In the genomic region with DNA sequence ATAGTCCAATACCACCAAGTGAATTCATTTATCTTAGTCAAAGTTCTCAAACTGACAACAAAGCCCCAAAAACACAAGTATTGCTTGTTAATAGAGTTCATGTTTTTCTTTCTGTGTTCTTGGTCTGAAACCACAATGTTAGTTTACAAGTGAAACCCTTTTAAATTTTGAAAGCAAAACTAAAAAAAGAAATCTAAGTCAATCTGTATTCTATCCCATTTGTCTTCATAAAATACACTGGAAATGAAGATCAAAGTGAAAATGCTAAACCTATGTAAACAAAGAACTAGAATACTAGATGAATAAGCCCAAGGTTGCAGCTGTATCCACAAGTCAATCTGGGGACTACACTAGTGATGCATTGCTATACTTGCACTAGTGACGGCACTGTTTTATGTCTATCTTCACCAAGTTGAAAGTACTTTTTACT, we compare ENCODE assay signal across 9 cellular contexts. TPM values are rescaled to one million over a fixed set of nuclear protein-coding genes. Genes with fewer than 3 reads are reported as not detected.
DNase-seq lines count a peak whose midpoint lies in the region; ATAC-seq and TF ChIP-seq lines count a peak whose summit lies in the region.
"Had no signal": no experiment of that assay in that cellular context is flagged by ENCODE, and none has a peak within 500 bp of the region (broad histone marks: within the 10 kb centered on the region; RNA-seq: fewer than 3 reads in every experiment).

No MANE protein-coding gene starts in this region.

- H3K27ac ChIP-seq in adrenal gland: peak overlapping the region; percentile 11 to 74 (median 45)
- H3K27ac ChIP-seq in prostate gland: peak overlapping the region; percentile 39 to 50
- H3K27ac ChIP-seq: BLaER1 had no signal

- H3K4me1 Mint-ChIP-seq in activated T-cell treated with anti-CD3 and anti-CD28 coated beads, Interleukin-2, amount 50 U/mL, for 24 hours (ENCODE audit: low read depth): peaks cover 63% of the 10 kb centered on the region

- TF ChIP-seq CTCF in adrenal gland (IDR thresholded peaks at IDR 0.05) (no peak), prostate gland (IDR thresholded peaks at IDR 0.05) (no peak)

- WGBS in adrenal gland, 4 donors: 63 to 89% (median 70%) methylated on average over 1 of the region's 1 CpG
- WGBS in prostate gland: 34% methylated on average over 1 of the region's 1 CpG

- H3K27me3 ChIP-seq in adrenal gland: no peaks in the 10 kb centered on the region
- H3K27me3 ChIP-seq in prostate gland (replicated peaks; ENCODE audit: insufficient read depth): no peaks in the 10 kb centered on the region
- H3K27me3 ChIP-seq: BLaER1 had no signal

- peaks cover 20% of the 10 kb centered on the region for H3K36me3 Mint-ChIP-seq in activated T-cell treated with anti-CD3 and anti-CD28 coated beads, Interleukin-2, amount 50 U/mL, for 24 hours (ENCODE audit: low read depth)

- no peaks in the 10 kb centered on the region for H3K27me3 Mint-ChIP-seq in activated T-cell treated with anti-CD3 and anti-CD28 coated beads, Interleukin-2, amount 50 U/mL, for 24 hours

- H3K36me3 ChIP-seq in adrenal gland (replicated peaks in 1 of 2) (no peaks in the 10 kb centered on the region), prostate gland (no peaks in the 10 kb centered on the region)

- H3K4me3 Mint-ChIP-seq in activated T-cell treated with anti-CD3 and anti-CD28 coated beads, Interleukin-2, amount 50 U/mL, for 24 hours: peak overlapping the region; percentile 62

- H3K4me3 ChIP-seq in adrenal gland (no peak overlapping the region), prostate gland (no peak overlapping the region)
- H3K4me3 ChIP-seq: BLaER1 had no signal

- ATAC-seq in HG03060 (IDR thresholded peaks at IDR 0.05; ENCODE audit: low read depth, unreplicated experiment): peak; percentile 37

- DNase-seq in activated T-cell treated with anti-CD3 and anti-CD28 coated beads, Interleukin-2, amount 50 U/mL, for 24 hours: no peak
- DNase-seq in activated T-cell treated with anti-CD3 and anti-CD28 coated beads, Interleukin-2, amount 50 U/mL, for 48 hours: no peak
- DNase-seq in adrenal gland (no peak), prostate gland (ENCODE audit: low spot score) (no peak), NCI-H128 (lab: John Stamatoyannopoulos, UW; ENCODE audit: unreplicated experiment) (no peak), ureter (ENCODE audit: low spot score) (no peak), Kasumi-1 (lab: John Stamatoyannopoulos, UW) (no peak)

- TF ChIP-seq POLR2A in adrenal gland (IDR thresholded peaks at IDR 0.05) (no peak), prostate gland (IDR thresholded peaks at IDR 0.05) (no peak)

- H3K4me1 ChIP-seq in adrenal gland (replicated peaks in 1 of 2): peaks cover 0 to 24% of the 10 kb centered on the region in 2 donors
- no peaks in the 10 kb centered on the region for H3K4me1 ChIP-seq in prostate gland (replicated peaks)
- H3K4me1 ChIP-seq: BLaER1 had no signal

- peak overlapping the region; percentile 97 for H3K27ac Mint-ChIP-seq in activated T-cell treated with anti-CD3 and anti-CD28 coated beads, Interleukin-2, amount 50 U/mL, for 24 hours

- H3K9me3 Mint-ChIP-seq in activated T-cell treated with anti-CD3 and anti-CD28 coated beads, Interleukin-2, amount 50 U/mL, for 24 hours: no peaks in the 10 kb centered on the region

- H3K9me3 ChIP-seq in adrenal gland (replicated peaks in 1 of 3) (no peaks in the 10 kb centered on the region), prostate gland (no peaks in the 10 kb centered on the region)

- intact Hi-C loops in adrenal gland (cut with DNase I): no loop called here
- intact Hi-C loops in prostate gland (cut with DNase I): no loop called here

RNA-seq across cellular contexts. Expression of a gene that starts 10.4 kb away (rescaled TPM):
- total RNA-seq in adrenal gland: 100 to 1,000 TPM in 3 of 8 donors, 10 to 100 TPM in 5; 19.7 to 205 (median 39.7) TPM
- 10 to 100 TPM in 2 of 3 donors, 1 to 10 TPM in 1; 9.2 to 17.5 (median 16.8) TPM for polyA plus RNA-seq in adrenal gland
- total RNA-seq in prostate gland: 100 to 1,000 TPM in 1 of 2 donors, 10 to 100 TPM in 1; 76.2 to 102 TPM
- 71.8 TPM for total RNA-seq in ureter

RNA-seq across cellular contexts. Expression of a gene that starts 38.0 kb away (rescaled TPM):
- total RNA-seq in adrenal gland: 1 to 10 TPM; 2.1 to 7.4 (median 6.0) TPM
- polyA plus RNA-seq in adrenal gland: 10 to 100 TPM in 1 of 3 donors, 1 to 10 TPM in 2; 2.4 to 10.1 (median 2.7) TPM
- 10 to 100 TPM in 1 of 2 donors, 1 to 10 TPM in 1; 5.3 to 26.5 TPM for total RNA-seq in prostate gland
- 8.8 TPM for total RNA-seq in ureter
